Comparison of ENCODE assay signal across 8 cellular contexts in the genomic region with DNA sequence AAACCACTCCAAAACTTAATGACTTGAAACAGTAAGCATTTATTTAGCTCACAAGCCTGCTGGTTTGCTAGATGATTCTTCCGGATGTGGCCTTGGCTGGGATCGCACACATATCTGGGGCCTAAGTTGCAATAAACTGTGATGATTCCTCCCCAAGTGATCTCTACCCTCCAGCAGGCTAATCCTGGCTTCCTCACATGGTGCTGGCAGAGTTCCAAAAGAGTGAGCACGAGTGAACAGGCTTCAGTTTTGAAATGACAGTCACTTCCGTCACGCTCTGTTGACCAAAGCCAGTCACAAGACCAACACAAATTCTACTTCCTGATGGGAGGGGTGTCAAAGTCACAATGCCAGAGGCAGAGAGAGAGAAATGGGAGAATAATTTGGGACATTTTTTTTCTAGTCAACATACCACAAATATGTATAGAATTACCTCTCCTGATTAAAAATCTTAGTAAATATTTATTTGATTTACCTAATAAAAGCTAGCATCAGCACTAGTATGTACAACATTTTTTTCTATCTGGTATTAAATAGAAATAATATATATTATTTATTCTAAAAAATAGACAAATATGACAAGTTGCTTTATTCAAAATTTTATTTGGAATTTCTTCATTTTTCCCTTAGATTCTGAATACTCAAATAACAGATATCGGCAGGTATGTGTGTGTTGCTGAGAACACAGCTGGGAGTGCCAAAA.
A peak's percentile ranks its signal among the peaks of the same experiment; 100 is the strongest.
DNase-seq lines count a peak whose midpoint lies in the region; ATAC-seq, FAIRE-seq and TF ChIP-seq lines count a peak whose summit lies in the region.

No MANE protein-coding gene starts in this region.

- H3K27ac ChIP-seq in GM12878 (ENCODE audit: control insufficient read depth, insufficient read depth), result no peak overlapping the region
- no peak overlapping the region for H3K27ac ChIP-seq in stomach

- SMC1A ChIA-PET in GM12878 (lab: Charles Lee; ENCODE audit: uncharacterized antibody, unreplicated experiment), result interaction anchor here (1.4 kb wide), 1 partner anchor 13 kb away, joined by 3 read pairs; no protein-coding TSS in a partner anchor

- FAIRE-seq in GM12878 (lab: Jason Lieb, UNC), result peak; percentile 70
- peak; percentile 68 for FAIRE-seq in islet of Langerhans (lab: Jason Lieb, UNC)

- no peaks in the 10 kb centered on the region for H3K36me3 Mint-ChIP-seq in activated T-helper 17 cell treated with anti-CD3 and anti-CD28 coated beads, Interleukin-2, amount 50 U/mL, for 72 hours (ENCODE audit: low read depth)

- intact Hi-C loops in GM12878 (cut with micrococcal nuclease; ENCODE audit: unreplicated experiment) (no loop called here), stomach (cut with DNase I; ENCODE audit: low total_unique reads) (no loop called here)

- H4K20me1 ChIP-seq in GM12878 (ENCODE audit: control insufficient read depth, insufficient read depth), result no peaks in the 10 kb centered on the region

- CTCF ChIA-PET in GM12878 (lab: Yijun Ruan, JAX), result no interaction called here

- RAD21 ChIA-PET in GM12878 (lab: Charles Lee; ENCODE audit: unreplicated experiment), result no interaction called here

- no peaks in the 10 kb centered on the region for H3K4me1 Mint-ChIP-seq in activated T-helper 17 cell treated with anti-CD3 and anti-CD28 coated beads, Interleukin-2, amount 50 U/mL, for 72 hours

- H3K9me3 ChIP-seq in GM12878 (replicated peaks; ENCODE audit: control insufficient read depth, insufficient read depth, low read length), result no peaks in the 10 kb centered on the region
- H3K9me3 ChIP-seq in stomach, result no peaks in the 10 kb centered on the region

- in situ Hi-C loops in G401 (cut with HindIII; ENCODE audit: low sequenced_read_pairs) (no loop called here), GM12878 (cut with MboI) (no loop called here)

- H3K36me3 ChIP-seq in GM12878 (ENCODE audit: control insufficient read depth in 2 of 2, insufficient read depth in 2 of 2, low read length in 1 of 2), result no peaks in the 10 kb centered on the region
- no peaks in the 10 kb centered on the region for H3K36me3 ChIP-seq in stomach

- H3K27me3 ChIP-seq in GM12878 (replicated peaks in 1 of 2; ENCODE audit: control insufficient read depth in 2 of 2, insufficient read depth in 2 of 2, low read length in 1 of 2) (peaks cover 0 to 1% of the 10 kb centered on the region in 2 experiments; a peak in 1 of 4 replicates), stomach (no peaks in the 10 kb centered on the region)

- H3K9me3 Mint-ChIP-seq in activated T-helper 17 cell treated with anti-CD3 and anti-CD28 coated beads, Interleukin-2, amount 50 U/mL, for 72 hours, result no peaks in the 10 kb centered on the region

- TF ChIP-seq CTCF in GM12878 (IDR thresholded peaks at IDR 0.05 in 2 of 3, conservative IDR thresholded peaks at IDR 0.05 in 1 of 3; ENCODE audit: control insufficient read depth in 2 of 3, extremely low read depth in 1 of 3, insufficient read depth in 1 of 3, low read depth in 3 of 3, low read length in 3 of 3), result no peak
- no peak for TF ChIP-seq CTCF in stomach (IDR thresholded peaks at IDR 0.05)

- TF ChIP-seq EP300 in GM12878 (IDR thresholded peaks at IDR 0.05; ENCODE audit: borderline replicate concordance in 1 of 2, control insufficient read depth in 1 of 2, low read depth in 2 of 2, low read length in 2 of 2) (peak; percentile 23 to 48; a peak in 1 of 4 replicates), stomach (IDR thresholded peaks at IDR 0.05) (no peak)

- no peak for TF ChIP-seq POLR2A in GM12878 (IDR thresholded peaks at IDR 0.05; ENCODE audit: low read depth, low read length)
- no peak for TF ChIP-seq POLR2A in stomach (IDR thresholded peaks at IDR 0.05)

- ATAC-seq in GM21423 (IDR thresholded peaks at IDR 0.05; ENCODE audit: unreplicated experiment) (peak; percentile 67), HG03565 (IDR thresholded peaks at IDR 0.05; ENCODE audit: unreplicated experiment) (peak; percentile 51), GM12878 (peak; percentile 73)
- ATAC-seq in activated T-helper 17 cell treated with anti-CD3 and anti-CD28 coated beads, Interleukin-2, amount 50 U/mL, for 72 hours (replicated peaks), result no peak

- H3K27ac Mint-ChIP-seq in activated T-helper 17 cell treated with anti-CD3 and anti-CD28 coated beads, Interleukin-2, amount 50 U/mL, for 72 hours, result no peak overlapping the region

- H3K4me1 ChIP-seq in GM12878 (ENCODE audit: control insufficient read depth, insufficient read depth, low read length), result no peaks in the 10 kb centered on the region
- peaks cover 0 to 7% (median 0%) of the 10 kb centered on the region in 4 donors for H3K4me1 ChIP-seq in stomach

- no peak overlapping the region for H3K4me3 Mint-ChIP-seq in activated T-helper 17 cell treated with anti-CD3 and anti-CD28 coated beads, Interleukin-2, amount 50 U/mL, for 72 hours

- H3K9ac ChIP-seq in GM12878 (ENCODE audit: control insufficient read depth, insufficient read depth, low read length), result no peak overlapping the region

- H3K4me3 ChIP-seq in GM12878, result no peak overlapping the region
- H3K4me3 ChIP-seq in stomach, result no peak overlapping the region

- BruUV-seq in GM12878 (replicated peaks; lab: Mats Ljungman, UMichigan), result no TSS peak

- no peak overlapping the region for H3K4me2 ChIP-seq in GM12878 (ENCODE audit: control insufficient read depth, insufficient read depth)

- H2AFZ ChIP-seq in GM12878 (ENCODE audit: control insufficient read depth, low read depth, low read length), result no peak overlapping the region

- 17% methylated on average over 6 of the region's 6 CpGs for WGBS in GM12878 (ENCODE audit: insufficient coverage, insufficient replicate concordance, low lambda C conversion rate, missing lambda C conversion rate)
- 40 to 53% (median 42%) methylated on average over 6 of the region's 6 CpGs for WGBS in stomach, 5 donors

- no peaks in the 10 kb centered on the region for H3K79me2 ChIP-seq in GM12878 (ENCODE audit: control insufficient read depth, insufficient read depth, low read length)

- TF ChIP-seq RAD21 in GM12878 (IDR thresholded peaks at IDR 0.05; ENCODE audit: insufficient read depth, low read depth, low read length), result no peak

- H3K27me3 Mint-ChIP-seq in activated T-helper 17 cell treated with anti-CD3 and anti-CD28 coated beads, Interleukin-2, amount 50 U/mL, for 72 hours, result peaks cover 4% of the 10 kb centered on the region

- POLR2A ChIA-PET in GM12878 (lab: Charles Lee), result no interaction called here

- DNase-seq in G401 (ENCODE audit: low spot score) (peak; percentile 78), NCI-H526 treated with DMSO at 0.1 percent for 48 hours (lab: John Stamatoyannopoulos, UW) (peak; percentile 96), GM12878 (ENCODE audit: low read depth, low spot score) (peak; percentile 71), stomach (peak; percentile 67)

TF ChIP-seq in GM12878, 131 proteins besides CTCF, POLR2A, EP300 and RAD21 (continues in another document):
- TF ChIP-seq, protein P1, sequence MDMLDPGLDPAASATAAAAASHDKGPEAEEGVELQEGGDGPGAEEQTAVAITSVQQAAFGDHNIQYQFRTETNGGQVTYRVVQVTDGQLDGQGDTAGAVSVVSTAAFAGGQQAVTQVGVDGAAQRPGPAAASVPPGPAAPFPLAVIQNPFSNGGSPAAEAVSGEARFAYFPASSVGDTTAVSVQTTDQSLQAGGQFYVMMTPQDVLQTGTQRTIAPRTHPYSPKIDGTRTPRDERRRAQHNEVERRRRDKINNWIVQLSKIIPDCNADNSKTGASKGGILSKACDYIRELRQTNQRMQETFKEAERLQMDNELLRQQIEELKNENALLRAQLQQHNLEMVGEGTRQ (IDR thresholded peaks at IDR 0.05; ENCODE audit: borderline replicate concordance, low read depth, low read length), result no peak; the same call in 1 of the 2 replicates
- TF ChIP-seq TBL1XR1 (IDR thresholded peaks at IDR 0.05; ENCODE audit: low read depth, low read length) (no peak), PAX8 (IDR thresholded peaks at IDR 0.05) (peak; percentile 100), NR2C2 (IDR thresholded peaks at IDR 0.05; ENCODE audit: borderline replicate concordance, control insufficient read depth, insufficient read length, low read depth) (no peak), TCF7 (IDR thresholded peaks at IDR 0.05; ENCODE audit: borderline replicate concordance) (peak; percentile 85), GABPA (IDR thresholded peaks at IDR 0.05; ENCODE audit: low read depth) (peak; percentile 70), JUNB (IDR thresholded peaks at IDR 0.05) (peak; percentile 79), IKZF2 (IDR thresholded peaks at IDR 0.05) (peak; percentile 57 to 67), ZZZ3 (IDR thresholded peaks at IDR 0.05; ENCODE audit: control insufficient read depth, insufficient read length, low read depth) (no peak), IKZF1 (conservative IDR thresholded peaks at IDR 0.05) (peak; percentile 50; the same call in 1 of the 2 replicates), ZSCAN29 (IDR thresholded peaks at IDR 0.05) (no peak), FOXM1 (IDR thresholded peaks at IDR 0.05; ENCODE audit: low read depth, low read length) (peak; percentile 34; the same call in 1 of the 2 replicates), IRF4 (IDR thresholded peaks at IDR 0.05; ENCODE audit: low read depth, low read length) (peak; percentile 53; the same call in 1 of the 2 replicates), NFXL1 (IDR thresholded peaks at IDR 0.05; ENCODE audit: borderline replicate concordance) (no peak)
- TF ChIP-seq, protein P2, sequence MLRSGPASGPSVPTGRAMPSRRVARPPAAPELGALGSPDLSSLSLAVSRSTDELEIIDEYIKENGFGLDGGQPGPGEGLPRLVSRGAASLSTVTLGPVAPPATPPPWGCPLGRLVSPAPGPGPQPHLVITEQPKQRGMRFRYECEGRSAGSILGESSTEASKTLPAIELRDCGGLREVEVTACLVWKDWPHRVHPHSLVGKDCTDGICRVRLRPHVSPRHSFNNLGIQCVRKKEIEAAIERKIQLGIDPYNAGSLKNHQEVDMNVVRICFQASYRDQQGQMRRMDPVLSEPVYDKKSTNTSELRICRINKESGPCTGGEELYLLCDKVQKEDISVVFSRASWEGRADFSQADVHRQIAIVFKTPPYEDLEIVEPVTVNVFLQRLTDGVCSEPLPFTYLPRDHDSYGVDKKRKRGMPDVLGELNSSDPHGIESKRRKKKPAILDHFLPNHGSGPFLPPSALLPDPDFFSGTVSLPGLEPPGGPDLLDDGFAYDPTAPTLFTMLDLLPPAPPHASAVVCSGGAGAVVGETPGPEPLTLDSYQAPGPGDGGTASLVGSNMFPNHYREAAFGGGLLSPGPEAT (IDR thresholded peaks at IDR 0.05; ENCODE audit: low read depth), result peak; percentile 50; the same call in 1 of the 2 replicates
